11 cellular contexts compared by ENCODE assay signal in the genomic region with DNA sequence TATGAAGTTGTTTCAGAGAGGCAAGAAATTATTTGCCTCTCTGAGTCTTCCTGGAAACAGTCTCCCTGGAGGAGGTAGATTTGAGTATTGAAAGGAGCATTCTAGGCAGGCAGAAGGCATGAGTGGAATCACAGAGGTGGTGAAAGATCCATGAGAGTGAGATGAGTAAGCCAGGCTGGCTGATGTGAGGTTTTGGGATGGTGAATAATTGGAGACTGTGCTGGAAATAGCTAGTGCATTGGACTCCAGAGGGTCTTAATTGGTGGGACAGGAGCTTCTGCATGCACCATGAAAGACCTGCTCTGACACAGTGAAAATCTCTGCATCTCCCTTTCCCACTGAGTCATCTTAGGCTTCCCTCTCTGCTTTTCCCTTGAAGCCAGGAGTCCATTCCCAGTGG.
DNase-seq lines count a peak whose midpoint lies in the region; ATAC-seq lines count a peak whose summit lies in the region.
"Had no signal": no experiment of that assay in that cellular context is flagged by ENCODE, and none has a peak within 500 bp of the region (broad histone marks: within the 10 kb centered on the region; RNA-seq: fewer than 3 reads in every experiment).

No MANE protein-coding gene starts in this region.

- H3K9me3 Mint-ChIP-seq in stimulated activated naive CD8-positive, alpha-beta T cell treated with anti-CD3 and anti-CD28 coated beads, Interleukin-15, Interleukin-2, amounts not matched to agents 100 ng/mL and 50 ng/mL, for 24 hours = peaks cover 4% of the 10 kb centered on the region
- H3K9me3 Mint-ChIP-seq in activated naive CD8-positive, alpha-beta T cell treated with anti-CD3 and anti-CD28 coated beads, Interleukin-2, amount 50 U/mL, for 24 hours = peaks cover 5% of the 10 kb centered on the region

- ATAC-seq in stimulated activated naive CD8-positive, alpha-beta T cell treated with anti-CD3 and anti-CD28 coated beads, Interleukin-15, Interleukin-2, amounts not matched to agents 100 U/mL and 50 U/mL, for 24 hours = no peak
- no peak for ATAC-seq in activated naive CD8-positive, alpha-beta T cell treated with anti-CD3 and anti-CD28 coated beads, Interleukin-2, amount 50 U/mL, for 24 hours
- ATAC-seq in HG03280 (IDR thresholded peaks at IDR 0.05; ENCODE audit: unreplicated experiment) (no peak), GM19035 (IDR thresholded peaks at IDR 0.05; ENCODE audit: unreplicated experiment) (no peak)
- ATAC-seq: body of pancreas had no signal

- H3K27me3 Mint-ChIP-seq in stimulated activated naive CD8-positive, alpha-beta T cell treated with anti-CD3 and anti-CD28 coated beads, Interleukin-15, Interleukin-2, amounts not matched to agents 100 ng/mL and 50 ng/mL, for 24 hours = no peaks in the 10 kb centered on the region
- no peaks in the 10 kb centered on the region for H3K27me3 Mint-ChIP-seq in activated naive CD8-positive, alpha-beta T cell treated with anti-CD3 and anti-CD28 coated beads, Interleukin-2, amount 50 U/mL, for 24 hours

- no peaks in the 10 kb centered on the region for H3K36me3 Mint-ChIP-seq in stimulated activated naive CD8-positive, alpha-beta T cell treated with anti-CD3 and anti-CD28 coated beads, Interleukin-15, Interleukin-2, amounts not matched to agents 100 ng/mL and 50 ng/mL, for 24 hours (ENCODE audit: low read depth)
- no peaks in the 10 kb centered on the region for H3K36me3 Mint-ChIP-seq in activated naive CD8-positive, alpha-beta T cell treated with anti-CD3 and anti-CD28 coated beads, Interleukin-2, amount 50 U/mL, for 24 hours (ENCODE audit: low read depth)

- peak overlapping the region; percentile 66 for H3K4me3 Mint-ChIP-seq in stimulated activated naive CD8-positive, alpha-beta T cell treated with anti-CD3 and anti-CD28 coated beads, Interleukin-15, Interleukin-2, amounts not matched to agents 100 ng/mL and 50 ng/mL, for 24 hours
- H3K4me3 Mint-ChIP-seq in activated naive CD8-positive, alpha-beta T cell treated with anti-CD3 and anti-CD28 coated beads, Interleukin-2, amount 50 U/mL, for 24 hours = peak overlapping the region; percentile 73

- H3K27ac Mint-ChIP-seq in stimulated activated naive CD8-positive, alpha-beta T cell treated with anti-CD3 and anti-CD28 coated beads, Interleukin-15, Interleukin-2, amounts not matched to agents 100 ng/mL and 50 ng/mL, for 24 hours = peak overlapping the region; percentile 87
- peak overlapping the region; percentile 89 for H3K27ac Mint-ChIP-seq in activated naive CD8-positive, alpha-beta T cell treated with anti-CD3 and anti-CD28 coated beads, Interleukin-2, amount 50 U/mL, for 24 hours

- no peak for DNase-seq in stimulated activated naive CD8-positive, alpha-beta T cell treated with anti-CD3 and anti-CD28 coated beads, Interleukin-15, Interleukin-2, amounts not matched to agents 100 U/mL and 50 U/mL, for 24 hours
- DNase-seq in activated naive CD8-positive, alpha-beta T cell treated with anti-CD3 and anti-CD28 coated beads, Interleukin-2, amount 50 U/mL, for 24 hours = no peak
- DNase-seq in kidney glomerular epithelial cell (lab: John Stamatoyannopoulos, UW) (peak; percentile 44), NCI-H146 treated with DMSO at 0.1 percent for 48 hours (lab: John Stamatoyannopoulos, UW; ENCODE audit: unreplicated experiment) (no peak), GDM1 (lab: John Stamatoyannopoulos, UW) (no peak)
- DNase-seq: body of pancreas; NCI-H187; stimulated activated CD4-positive, alpha-beta T cell treated with anti-CD3 and anti-CD28 coated beads, Interleukin-1b, Interleukin-23, amount 100 ng/mL, for 48 hours had no signal

- peaks cover 96% of the 10 kb centered on the region for H3K4me1 Mint-ChIP-seq in stimulated activated naive CD8-positive, alpha-beta T cell treated with anti-CD3 and anti-CD28 coated beads, Interleukin-15, Interleukin-2, amounts not matched to agents 100 ng/mL and 50 ng/mL, for 24 hours (ENCODE audit: low read depth)
- H3K4me1 Mint-ChIP-seq in activated naive CD8-positive, alpha-beta T cell treated with anti-CD3 and anti-CD28 coated beads, Interleukin-2, amount 50 U/mL, for 24 hours = peaks cover 88% of the 10 kb centered on the region
